Comparison of ENCODE assay signal across 9 cellular contexts in genomic region chr14:21038416-21039058, GRCh38. TPM values are rescaled to one million over a fixed set of nuclear protein-coding genes. Genes with fewer than 3 reads are reported as not detected.
DNase-seq lines count a peak whose midpoint lies in the region; ATAC-seq and TF ChIP-seq lines count a peak whose summit lies in the region.
"Had no signal": no experiment of that assay in that cellular context is flagged by ENCODE, and none has a peak within 500 bp of the region (broad histone marks: within the 10 kb centered on the region; RNA-seq: fewer than 3 reads in every experiment).

No MANE protein-coding gene starts in this region.

- peak overlapping the region; percentile 12 to 21 for H3K9ac ChIP-seq in stomach smooth muscle (ENCODE audit: low read length in 2 of 2)

- H3K27ac ChIP-seq in cingulate gyrus (ENCODE audit: low read depth, low read length): peak overlapping the region; percentile 94
- H3K27ac ChIP-seq in right lobe of liver: peak overlapping the region; percentile 38 to 56 (median 40)
- H3K27ac ChIP-seq in stomach smooth muscle (ENCODE audit: low read length): peak overlapping the region; percentile 81

- TF ChIP-seq CTCF in right lobe of liver (IDR thresholded peaks at IDR 0.05): no peak

- H3K36me3 ChIP-seq in right lobe of liver (no peaks in the 10 kb centered on the region), stomach smooth muscle (ENCODE audit: control insufficient read depth in 2 of 2, insufficient read depth in 2 of 2, low read length in 2 of 2) (no peaks in the 10 kb centered on the region)

- H3K4me1 Mint-ChIP-seq in activated T-cell treated with anti-CD3 and anti-CD28 coated beads, Interleukin-2, amount 50 U/mL, for 24 hours (ENCODE audit: low read depth): no peaks in the 10 kb centered on the region
- no peaks in the 10 kb centered on the region for H3K4me1 Mint-ChIP-seq in stimulated activated naive B cell treated with anti-CD40 and anti-IgM and Interleukin-4, amounts not matched to agents 10 μg/mL and 1 μg/mL and 100 μg/mL, for 72 hours
- H3K4me1 Mint-ChIP-seq: activated naive CD4-positive, alpha-beta T cell treated with anti-CD3 and anti-CD28 coated beads, Interleukin-2, amount 50 U/mL, for 24 hours had no signal

- no peak for TF ChIP-seq POLR2A in right lobe of liver (IDR thresholded peaks at IDR 0.05)

- H3K4me3 ChIP-seq in right lobe of liver: no peak overlapping the region
- peak overlapping the region in 1 of 2 donors; percentile 57 for H3K4me3 ChIP-seq in stomach smooth muscle (ENCODE audit: low read length in 2 of 2)

- H3K36me3 Mint-ChIP-seq in activated T-cell treated with anti-CD3 and anti-CD28 coated beads, Interleukin-2, amount 50 U/mL, for 24 hours (ENCODE audit: low read depth): no peaks in the 10 kb centered on the region
- H3K36me3 Mint-ChIP-seq in stimulated activated naive B cell treated with anti-CD40 and anti-IgM and Interleukin-4, amounts not matched to agents 10 μg/mL and 1 μg/mL and 100 μg/mL, for 72 hours: no peaks in the 10 kb centered on the region
- H3K36me3 Mint-ChIP-seq: activated naive CD4-positive, alpha-beta T cell treated with anti-CD3 and anti-CD28 coated beads, Interleukin-2, amount 50 U/mL, for 24 hours; CD4-positive, alpha-beta memory T cell had no signal

- peak in 3 of 4 donors; percentile 1 to 2 (median 1) for ATAC-seq in right lobe of liver
- ATAC-seq in stimulated activated naive B cell treated with anti-CD40 and anti-IgM and Interleukin-4, amounts not matched to agents 10 μg/mL and 1 μg/mL and 100 μg/mL, for 72 hours (replicated peaks): no peak
- ATAC-seq: activated CD4-positive, CD25-positive, alpha-beta regulatory T cell treated with anti-CD3 and anti-CD28 coated beads, Interleukin-2, amount 50 U/mL, for 24 hours had no signal

- intact Hi-C loops in right lobe of liver (cut with DNase I): no loop called here

- H3K9me3 Mint-ChIP-seq in activated T-cell treated with anti-CD3 and anti-CD28 coated beads, Interleukin-2, amount 50 U/mL, for 24 hours: no peaks in the 10 kb centered on the region
- H3K9me3 Mint-ChIP-seq in stimulated activated naive B cell treated with anti-CD40 and anti-IgM and Interleukin-4, amounts not matched to agents 10 μg/mL and 1 μg/mL and 100 μg/mL, for 72 hours: no peaks in the 10 kb centered on the region
- H3K9me3 Mint-ChIP-seq: activated naive CD4-positive, alpha-beta T cell treated with anti-CD3 and anti-CD28 coated beads, Interleukin-2, amount 50 U/mL, for 24 hours; CD4-positive, alpha-beta memory T cell had no signal

- peaks cover 8% of the 10 kb centered on the region for H3K27me3 Mint-ChIP-seq in activated T-cell treated with anti-CD3 and anti-CD28 coated beads, Interleukin-2, amount 50 U/mL, for 24 hours
- H3K27me3 Mint-ChIP-seq in stimulated activated naive B cell treated with anti-CD40 and anti-IgM and Interleukin-4, amounts not matched to agents 10 μg/mL and 1 μg/mL and 100 μg/mL, for 72 hours: peaks cover 35 to 37% of the 10 kb centered on the region in 2 donors
- H3K27me3 Mint-ChIP-seq: CD4-positive, alpha-beta memory T cell had no signal

- 13% methylated on average over 3 of the region's 3 CpGs for WGBS in right lobe of liver (ENCODE audit: insufficient coverage, low coverage, low lambda C conversion rate, missing lambda C conversion rate)

- H3K27me3 ChIP-seq in right lobe of liver: no peaks in the 10 kb centered on the region
- H3K27me3 ChIP-seq in stomach smooth muscle (ENCODE audit: control insufficient read depth in 1 of 2, insufficient read depth in 2 of 2, low read length in 2 of 2): no peaks in the 10 kb centered on the region

- no peaks in the 10 kb centered on the region for H3K9me3 ChIP-seq in right lobe of liver
- H3K9me3 ChIP-seq in stomach smooth muscle (ENCODE audit: control insufficient read depth in 2 of 2, low read length in 2 of 2): no peaks in the 10 kb centered on the region

- no peak overlapping the region for H3K4me3 Mint-ChIP-seq in activated T-cell treated with anti-CD3 and anti-CD28 coated beads, Interleukin-2, amount 50 U/mL, for 24 hours
- no peak overlapping the region for H3K4me3 Mint-ChIP-seq in stimulated activated naive B cell treated with anti-CD40 and anti-IgM and Interleukin-4, amounts not matched to agents 10 μg/mL and 1 μg/mL and 100 μg/mL, for 72 hours
- H3K4me3 Mint-ChIP-seq: activated naive CD4-positive, alpha-beta T cell treated with anti-CD3 and anti-CD28 coated beads, Interleukin-2, amount 50 U/mL, for 24 hours; CD4-positive, alpha-beta memory T cell had no signal

- peaks cover 2 to 51% (median 14%) of the 10 kb centered on the region in 4 donors for H3K4me1 ChIP-seq in right lobe of liver
- peaks cover 21% of the 10 kb centered on the region for H3K4me1 ChIP-seq in stomach smooth muscle (ENCODE audit: control insufficient read depth, insufficient read depth, low read length)

- DNase-seq in right lobe of liver: no peak
- DNase-seq in activated CD4-positive, alpha-beta T cell treated with anti-CD3 and anti-CD28 coated beads for 4 hours: no peak
- DNase-seq in activated T-cell treated with anti-CD3 and anti-CD28 coated beads, Interleukin-2, amount 50 U/mL, for 24 hours: no peak
- no peak for DNase-seq in stimulated activated naive B cell treated with anti-CD40 and anti-IgM and Interleukin-4, amounts not matched to agents 10 μg/mL and 1 μg/mL and 100 μg/mL, for 72 hours
- DNase-seq: CD4-positive, alpha-beta memory T cell had no signal

- H3K27ac Mint-ChIP-seq in activated T-cell treated with anti-CD3 and anti-CD28 coated beads, Interleukin-2, amount 50 U/mL, for 24 hours: no peak overlapping the region
- H3K27ac Mint-ChIP-seq in stimulated activated naive B cell treated with anti-CD40 and anti-IgM and Interleukin-4, amounts not matched to agents 10 μg/mL and 1 μg/mL and 100 μg/mL, for 72 hours: no peak overlapping the region
- H3K27ac Mint-ChIP-seq: activated naive CD4-positive, alpha-beta T cell treated with anti-CD3 and anti-CD28 coated beads, Interleukin-2, amount 50 U/mL, for 24 hours; CD4-positive, alpha-beta memory T cell had no signal

RNA-seq across cellular contexts. Expression of gene RNASE7, which starts 3.6 kb away (rescaled TPM):
- under 1 TPM in 3 of 6 experiments, not detected in 3; 0.18 to 0.31 (median 0.22) TPM for total RNA-seq in right lobe of liver
- total RNA-seq: CD4-positive, alpha-beta memory T cell had no signal

RNA-seq across cellular contexts. Expression of gene RNASE13, which starts 3.9 kb away (rescaled TPM):
- total RNA-seq in right lobe of liver: not detected
- total RNA-seq: CD4-positive, alpha-beta memory T cell had no signal

RNA-seq across cellular contexts. Expression of gene TPPP2, which starts 8.5 kb away (rescaled TPM):
- total RNA-seq in right lobe of liver: 1 to 10 TPM in 3 of 6 experiments, under 1 TPM in 3; 0.24 to 3.4 (median 1.6) TPM
- total RNA-seq: CD4-positive, alpha-beta memory T cell had no signal

RNA-seq across cellular contexts. Expression of gene NDRG2, which starts 13.7 kb away (rescaled TPM):
- 100 to 1,000 TPM in 5 of 6 experiments, 10 to 100 TPM in 1; 92.2 to 255 (median 192) TPM for total RNA-seq in right lobe of liver

RNA-seq across cellular contexts. Expression of gene RNASE8, which starts 19.1 kb away (rescaled TPM):
- total RNA-seq in right lobe of liver: not detected
- total RNA-seq: CD4-positive, alpha-beta memory T cell had no signal

Comparison
In these comparisons a context has a peak if more than half of its experiments do, and no peak if none do; other contexts are left out.
1. H3K27ac ChIP-seq: peak in every context shown above with its lines; median percentile 94 in cingulate gyrus; 81 in stomach smooth muscle; 40 in right lobe of liver.
2. ATAC-seq: peak in right lobe of liver (3 of 4); none in stimulated activated naive B cell treated with anti-CD40 and anti-IgM and Interleukin-4, amounts not matched to agents 10 μg/mL and 1 μg/mL and 100 μg/mL, for 72 hours (0 of 2).